ENCODE assay signal across 19 cellular contexts in genomic region chr13:31521466-31521865, GRCh38.
"Had no signal": no experiment of that assay in that cellular context is flagged by ENCODE, and none has a peak within 500 bp of the region (broad histone marks: within the 10 kb centered on the region; RNA-seq: fewer than 3 reads in every experiment).

No MANE protein-coding gene starts in this region.

- H3K4me3 ChIP-seq: ascending aorta, coronary artery, lung, ovary, thoracic aorta, upper lobe of right lung had no signal

- H3K36me3 ChIP-seq: ascending aorta, ovary, thoracic aorta, upper lobe of right lung, WERI-Rb-1 had no signal

- ATAC-seq: activated T-cell treated with anti-CD3 and anti-CD28 coated beads, Interleukin-2, amount 50 U/mL, for 72 hours; sciatic nerve; stimulated activated memory B cell treated with anti-CD40 and anti-IgM and Interleukin-4, amounts not matched to agents 10 μg/mL and 1 μg/mL and 100 μg/mL, for 72 hours; upper lobe of right lung had no signal

- H3K9me3 ChIP-seq: ascending aorta, ovary, thoracic aorta, upper lobe of right lung had no signal

- DNase-seq: activated CD4-positive, alpha-beta T cell treated with anti-CD3 and anti-CD28 coated beads for 1 hour; activated effector memory CD4-positive, alpha-beta T cell treated with anti-CD3 and anti-CD28 coated beads, Interleukin-2, amount 50 U/mL, for 16 hours; activated naive CD4-positive, alpha-beta T cell treated with anti-CD3 and anti-CD28 coated beads, Interleukin-2, amount 50 U/mL, for 16 hours; activated T-cell treated with anti-CD3 and anti-CD28 coated beads, Interleukin-2, amount 50 U/mL, for 72 hours; erythroblast; glutamatergic neuron; hypothalamus; midbrain; ovary; stimulated activated CD4-positive, alpha-beta T cell treated with anti-CD3 and anti-CD28 coated beads, Interleukin-4, amount 100 ng/mL, for 24 hours; T-helper 2 cell; upper lobe of right lung; WERI-Rb-1 had no signal

- H3K4me1 ChIP-seq: ascending aorta, upper lobe of right lung had no signal

- H3K27me3 ChIP-seq: ascending aorta, ovary, upper lobe of right lung had no signal

- H3K27ac ChIP-seq: ascending aorta, coronary artery, ovary, thoracic aorta, upper lobe of right lung, WERI-Rb-1 had no signal
